14 cellular contexts compared by ENCODE assay signal in genomic region chr2:67880291-67880761, GRCh38.
DNase-seq lines count a peak whose midpoint lies in the region; ATAC-seq and TF ChIP-seq lines count a peak whose summit lies in the region.
"Had no signal": no experiment of that assay in that cellular context is flagged by ENCODE, and none has a peak within 500 bp of the region (broad histone marks: within the 10 kb centered on the region; RNA-seq: fewer than 3 reads in every experiment).

No MANE protein-coding gene starts in this region.

- no peaks in the 10 kb centered on the region for H3K9me3 Mint-ChIP-seq in neural progenitor cell
- H3K9me3 Mint-ChIP-seq: nephron progenitor cell had no signal

- no peaks in the 10 kb centered on the region for H3K79me2 ChIP-seq in neural progenitor cell (ENCODE audit: low read depth)

- no peaks in the 10 kb centered on the region for H3K9me3 ChIP-seq in neural progenitor cell (ENCODE audit: low read depth)
- H3K9me3 ChIP-seq: BLaER1, uterus had no signal

- H4K20me1 ChIP-seq in neural progenitor cell (ENCODE audit: low read depth) = no peaks in the 10 kb centered on the region
- H4K20me1 ChIP-seq: BLaER1 had no signal

- H3K27ac ChIP-seq in RWPE1 = no peak overlapping the region
- no peak overlapping the region for H3K27ac ChIP-seq in neural progenitor cell
- H3K27ac ChIP-seq: BLaER1, uterus had no signal

- H3K4me1 Mint-ChIP-seq in neural progenitor cell = peaks cover 24% of the 10 kb centered on the region

- no peak overlapping the region for H2AFZ ChIP-seq in neural progenitor cell (replicated peaks)

- H3K36me3 Mint-ChIP-seq in neural progenitor cell = no peaks in the 10 kb centered on the region

- no peak overlapping the region for H3K4me3 ChIP-seq in neural progenitor cell
- H3K4me3 ChIP-seq: BLaER1, uterus had no signal

- H3K27me3 ChIP-seq in neural progenitor cell = no peaks in the 10 kb centered on the region
- H3K27me3 ChIP-seq: BLaER1, uterus had no signal

- no peaks in the 10 kb centered on the region for H3K36me3 ChIP-seq in neural progenitor cell
- H3K36me3 ChIP-seq: BLaER1, uterus had no signal

- CTCF ChIA-PET in RWPE1 (lab: Yijun Ruan, JAX) = interaction anchor here (0.6 to 1.2 kb wide), 7 partner anchors 10 to 149 kb away, joined by 3 to 7 read pairs (median 3); no protein-coding TSS in a partner anchor

- DNase-seq in Daoy (ENCODE audit: low read depth) (peak; percentile 38), RWPE1 (ENCODE audit: low spot score) (peak; percentile 18), epidermal melanocyte (ENCODE audit: insufficient read length, low spot score) (peak; percentile 37), neural progenitor cell (ENCODE audit: low spot score) (peak; percentile 33)
- DNase-seq in activated CD4-positive, alpha-beta T cell treated with anti-CD3 and anti-CD28 coated beads, Interleukin-2, amount 50 U/mL, for 48 hours = no peak
- DNase-seq in activated CD8-positive, alpha-beta memory T cell treated with anti-CD3 and anti-CD28 coated beads for 24 hours = no peak
- DNase-seq: amniotic stem cell, NCI-H2081 treated with DMSO at 0.1 percent for 48 hours, nephron progenitor cell, OCI-M1, uterus had no signal

- no peak for ATAC-seq in HG03457 (IDR thresholded peaks at IDR 0.05; ENCODE audit: unreplicated experiment)
- no peak for ATAC-seq in HG03108 (IDR thresholded peaks at IDR 0.05; ENCODE audit: unreplicated experiment)

- no peak overlapping the region for H3K4me3 Mint-ChIP-seq in neural progenitor cell
- H3K4me3 Mint-ChIP-seq: nephron progenitor cell had no signal

- H3K9ac ChIP-seq in neural progenitor cell = no peak overlapping the region
- H3K9ac ChIP-seq: BLaER1 had no signal

- H3F3A ChIP-seq in neural progenitor cell (ENCODE audit: low read depth) = no peaks in the 10 kb centered on the region

- peaks cover 6% of the 10 kb centered on the region for H3K27me3 Mint-ChIP-seq in neural progenitor cell (ENCODE audit: insufficient read depth, low read depth)

- POLR2A ChIA-PET in RWPE1 (lab: Yijun Ruan, JAX; ENCODE audit: low non-redundant PET) = no interaction called here

- peaks cover 4% of the 10 kb centered on the region for H3K4me1 ChIP-seq in neural progenitor cell
- H3K4me1 ChIP-seq: BLaER1, uterus had no signal

- no peak overlapping the region for H3K27ac Mint-ChIP-seq in neural progenitor cell

- H3K4me2 ChIP-seq in neural progenitor cell = no peak overlapping the region
- H3K4me2 ChIP-seq: BLaER1 had no signal

- TF ChIP-seq CTCF in RWPE1 (conservative IDR thresholded peaks at IDR 0.05; ENCODE audit: low read depth) (no peak), neural progenitor cell (IDR thresholded peaks at IDR 0.05) (no peak)

Comparison
In these comparisons a context has a peak if more than half of its experiments do, and no peak if none do; other contexts are left out.
1. DNase-seq: peak in Daoy (single experiment), RWPE1 (single experiment), epidermal melanocyte (single experiment) and neural progenitor cell (single experiment); none in activated CD4-positive, alpha-beta T cell treated with anti-CD3 and anti-CD28 coated beads, Interleukin-2, amount 50 U/mL, for 48 hours (0 of 2) and activated CD8-positive, alpha-beta memory T cell treated with anti-CD3 and anti-CD28 coated beads for 24 hours (single experiment).